ENCODE assay signal across 8 cellular contexts in the genomic region with DNA sequence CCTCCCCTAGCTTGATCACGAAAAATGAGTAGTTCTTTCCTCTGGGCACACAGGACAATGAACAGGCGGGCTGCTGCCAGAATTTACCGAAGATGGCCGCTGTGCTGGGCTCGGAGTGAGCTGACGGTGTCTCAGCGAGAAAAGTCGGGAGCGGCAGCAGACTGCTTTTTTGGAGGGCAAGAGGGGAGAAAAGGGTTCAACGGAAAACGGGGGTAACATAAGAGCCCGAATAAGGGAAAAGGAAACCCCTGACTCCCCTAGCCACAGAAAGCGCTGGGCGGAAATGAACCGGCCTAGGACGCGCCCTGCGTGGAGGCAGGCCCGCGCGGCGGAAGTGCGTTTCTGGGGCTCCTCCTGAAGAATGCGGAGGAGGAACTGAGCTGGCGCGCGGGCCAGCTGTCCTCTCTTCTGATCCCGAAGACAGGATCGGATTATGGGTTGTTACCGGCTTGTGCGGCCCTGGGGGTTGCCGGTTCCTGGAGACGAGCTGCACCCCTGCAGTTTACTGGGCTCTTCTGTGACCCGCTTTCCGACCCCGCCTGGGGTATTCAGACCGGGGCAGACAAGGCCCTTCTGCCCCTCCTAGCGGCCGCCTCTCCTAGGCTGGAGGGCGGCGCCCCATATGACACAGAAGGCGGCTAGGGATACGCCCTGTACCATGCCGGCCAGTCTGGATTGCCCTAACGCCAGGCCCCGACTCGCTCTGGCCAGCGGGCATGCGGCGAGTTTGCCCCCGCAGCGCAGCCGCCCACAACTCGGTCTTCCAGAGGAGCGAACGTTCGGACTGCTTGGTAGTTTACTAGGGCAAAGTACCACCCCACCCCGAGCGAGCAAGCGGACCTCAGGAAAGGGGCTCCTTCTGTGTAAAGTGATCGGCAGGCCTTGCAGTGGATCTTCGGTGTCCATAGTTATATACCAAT. TPM values are rescaled to one million over a fixed set of nuclear protein-coding genes. Genes with fewer than 3 reads are reported as not detected.
A peak's percentile ranks its signal among the peaks of the same experiment; 100 is the strongest.
DNase-seq lines count a peak whose midpoint lies in the region; ATAC-seq and TF ChIP-seq lines count a peak whose summit lies in the region.

No MANE protein-coding gene starts in this region.

- TF ChIP-seq EP300 in neural cell (conservative IDR thresholded peaks at IDR 0.05; ENCODE audit: poor library complexity, severe bottlenecking) (no peak), stomach (IDR thresholded peaks at IDR 0.05) (no peak)

- intact Hi-C loops in activated T-helper 2 cell treated with anti-CD3 and anti-CD28 coated beads, Interferon-gamma antibody, Interleukin-2, Interleukin-4, amounts not matched to agents 10 μg/mL and 5 μg/mL and 100 μg/mL, durations not matched to agents 14 hours and 24 hours and 36 hours (cut with micrococcal nuclease), result loop anchor here (1.0 to 5.0 kb wide), 7 partner anchors 27 to 363 kb away; no protein-coding TSS in a partner anchor
- intact Hi-C loops in stomach (cut with DNase I; ENCODE audit: low total_unique reads), result no loop called here

- peak overlapping the region; percentile 85 for H3K27ac ChIP-seq in DOHH2 (ENCODE audit: low read depth, low read length)
- H3K27ac ChIP-seq in neural cell (ENCODE audit: low read length), result peak overlapping the region; percentile 80
- peak overlapping the region; percentile 93 to 99 (median 97) for H3K27ac ChIP-seq in stomach

- H3F3A ChIP-seq in DOHH2 (ENCODE audit: control insufficient read depth, insufficient read depth), result peaks cover 72% of the 10 kb centered on the region
- H3F3A ChIP-seq in neural cell (ENCODE audit: insufficient read depth, low read length, poor library complexity, severe bottlenecking), result peaks cover 4% of the 10 kb centered on the region

- peak overlapping the region; percentile 72 for H3K9ac ChIP-seq in neural cell (ENCODE audit: low read length)

- TF ChIP-seq POLR2A in stomach (IDR thresholded peaks at IDR 0.05), result peak in 1 of 4 donors; percentile 28

- H3K36me3 ChIP-seq in DOHH2 (ENCODE audit: control insufficient read depth, low read length) (peaks cover 38% of the 10 kb centered on the region), neural cell (ENCODE audit: insufficient read depth, low read length) (no peaks in the 10 kb centered on the region), stomach (peaks cover 0 to 5% (median 2%) of the 10 kb centered on the region in 4 donors)

- ATAC-seq in GM21619 (IDR thresholded peaks at IDR 0.05; ENCODE audit: unreplicated experiment), result peak; percentile 84

- H3K27ac Mint-ChIP-seq in activated T-helper 2 cell treated with anti-CD3 and anti-CD28 coated beads, Interferon-gamma antibody, Interleukin-2, Interleukin-4, amounts not matched to agents 10 μg/mL and 5 μg/mL and 100 μg/mL, durations not matched to agents 14 hours and 24 hours and 36 hours, result peak overlapping the region; percentile 100

- peaks cover 73% of the 10 kb centered on the region for H3K4me1 ChIP-seq in DOHH2 (ENCODE audit: control insufficient read depth, low read length)
- H3K4me1 ChIP-seq in stomach, result peaks cover 44 to 67% (median 55%) of the 10 kb centered on the region in 4 donors

- H4K20me1 ChIP-seq in DOHH2 (ENCODE audit: control insufficient read depth, insufficient read depth, low read depth, low read length), result peaks cover 9% of the 10 kb centered on the region; the same call in 1 of the 2 replicates
- H4K20me1 ChIP-seq in neural cell (ENCODE audit: insufficient read depth), result no peaks in the 10 kb centered on the region

- peak overlapping the region; percentile 4 for H2AFZ ChIP-seq in neural cell (ENCODE audit: low read depth, low read length)

- H3K9me3 ChIP-seq in DOHH2 (ENCODE audit: control insufficient read depth, insufficient read depth, low read length) (no peaks in the 10 kb centered on the region), neural cell (ENCODE audit: low read length) (no peaks in the 10 kb centered on the region), stomach (no peaks in the 10 kb centered on the region)

- H3K79me2 ChIP-seq in DOHH2 (ENCODE audit: control insufficient read depth, low read length), result peaks cover 57% of the 10 kb centered on the region
- H3K79me2 ChIP-seq in neural cell (replicated peaks; ENCODE audit: insufficient read depth, low read length), result peaks cover 47% of the 10 kb centered on the region

- no peaks in the 10 kb centered on the region for H3K9me3 Mint-ChIP-seq in activated T-helper 2 cell treated with anti-CD3 and anti-CD28 coated beads, Interferon-gamma antibody, Interleukin-2, Interleukin-4, amounts not matched to agents 10 μg/mL and 5 μg/mL and 100 μg/mL, durations not matched to agents 14 hours and 24 hours and 36 hours

- no peaks in the 10 kb centered on the region for H3K27me3 Mint-ChIP-seq in activated T-helper 2 cell treated with anti-CD3 and anti-CD28 coated beads, Interferon-gamma antibody, Interleukin-2, Interleukin-4, amounts not matched to agents 10 μg/mL and 5 μg/mL and 100 μg/mL, durations not matched to agents 14 hours and 24 hours and 36 hours (ENCODE audit: low read depth)

- peaks cover 61% of the 10 kb centered on the region for H3K36me3 Mint-ChIP-seq in activated T-helper 2 cell treated with anti-CD3 and anti-CD28 coated beads, Interferon-gamma antibody, Interleukin-2, Interleukin-4, amounts not matched to agents 10 μg/mL and 5 μg/mL and 100 μg/mL, durations not matched to agents 14 hours and 24 hours and 36 hours (ENCODE audit: low read depth)

- 0 to 1% (median 1%) methylated on average over 50 to 62 of the region's 62 CpGs for WGBS in stomach, 5 donors

- DNase-seq in Jurkat, Clone E6-1 (ENCODE audit: low read depth, low spot score), result peak; percentile 72
- DNase-seq in RPMI7951 (ENCODE audit: low read depth) (peak; percentile 89), fibroblast of the aortic adventitia (ENCODE audit: low read depth) (peak; percentile 81), stomach (peak; percentile 90)
- DNase-seq in activated T-helper 2 cell treated with anti-CD3 and anti-CD28 coated beads, Interferon-gamma antibody, Interleukin-2, Interleukin-4, amounts not matched to agents 10 μg/mL and 5 μg/mL and 100 μg/mL, durations not matched to agents 14 hours and 24 hours and 36 hours (ENCODE audit: low spot score), result peak; percentile 82

- TF ChIP-seq RAD21 in neural cell (conservative IDR thresholded peaks at IDR 0.05), result no peak

- H3K4me3 Mint-ChIP-seq in activated T-helper 2 cell treated with anti-CD3 and anti-CD28 coated beads, Interferon-gamma antibody, Interleukin-2, Interleukin-4, amounts not matched to agents 10 μg/mL and 5 μg/mL and 100 μg/mL, durations not matched to agents 14 hours and 24 hours and 36 hours (ENCODE audit: low read depth), result peak overlapping the region; percentile 98

- H3K9me2 ChIP-seq in DOHH2 (replicated peaks; ENCODE audit: control insufficient read depth, low read length) (no peaks in the 10 kb centered on the region), neural cell (ENCODE audit: insufficient read depth, low read length) (no peaks in the 10 kb centered on the region)

- H3K27me3 ChIP-seq in DOHH2 (ENCODE audit: control insufficient read depth, low read length), result no peaks in the 10 kb centered on the region
- no peaks in the 10 kb centered on the region for H3K27me3 ChIP-seq in neural cell (ENCODE audit: insufficient read depth, low read depth, low read length)
- H3K27me3 ChIP-seq in stomach, result no peaks in the 10 kb centered on the region

- TF ChIP-seq CTCF in DOHH2 (IDR thresholded peaks at IDR 0.05; ENCODE audit: low read depth, low read length, poor library complexity, severe bottlenecking) (peak; percentile 77), fibroblast of the aortic adventitia (IDR thresholded peaks at IDR 0.05; ENCODE audit: insufficient read depth, low read length) (peak; percentile 62), neural cell (IDR thresholded peaks at IDR 0.05; ENCODE audit: poor library complexity, severe bottlenecking) (peak; percentile 48), stomach (IDR thresholded peaks at IDR 0.05) (peak in 4 of 7 experiments; percentile 37 to 73 (median 66))

- H3K4me2 ChIP-seq in DOHH2 (ENCODE audit: low read length) (peak overlapping the region; percentile 96), neural cell (ENCODE audit: low read length) (peak overlapping the region; percentile 75)

- H3K4me3 ChIP-seq in DOHH2 (ENCODE audit: low read length) (peak overlapping the region; percentile 90), fibroblast of the aortic adventitia (ENCODE audit: low read depth, low read length) (peak overlapping the region; percentile 72), neural cell (ENCODE audit: low read length) (peak overlapping the region; percentile 63), stomach (peak overlapping the region; percentile 45 to 62 (median 54))
- peak overlapping the region; percentile 77 for H3K4me3 ChIP-seq in Jurkat, Clone E6-1 (ENCODE audit: low read length)

- H3K4me1 Mint-ChIP-seq in activated T-helper 2 cell treated with anti-CD3 and anti-CD28 coated beads, Interferon-gamma antibody, Interleukin-2, Interleukin-4, amounts not matched to agents 10 μg/mL and 5 μg/mL and 100 μg/mL, durations not matched to agents 14 hours and 24 hours and 36 hours (ENCODE audit: low read depth), result peaks cover 67% of the 10 kb centered on the region

TF ChIP-seq in neural cell, 6 proteins besides CTCF, POLR2A, EP300 and RAD21 (continues in another document):
- no peak for TF ChIP-seq SMC3 (conservative IDR thresholded peaks at IDR 0.05; ENCODE audit: poor library complexity)
- peak; percentile 74 for TF ChIP-seq TAF1 (IDR thresholded peaks at IDR 0.05; ENCODE audit: low read depth)
- peak; percentile 75 for TF ChIP-seq POLR2AphosphoS5 (IDR thresholded peaks at IDR 0.05)
- peak; percentile 30 for TF ChIP-seq MXI1 (conservative IDR thresholded peaks at IDR 0.05; ENCODE audit: poor library complexity, severe bottlenecking)
- no peak for TF ChIP-seq EZH2 (IDR thresholded peaks at IDR 0.05; ENCODE audit: borderline replicate concordance, insufficient read depth, low read length, poor library complexity, severe bottlenecking)

RNA-seq across cellular contexts. Expression of gene KMT2E, which starts 30.1 kb away (rescaled TPM):
- polyA plus RNA-seq in Jurkat, Clone E6-1 (2012; ENCODE audit: insufficient read depth, insufficient read length), result 24.1 TPM
- 39.3 and 63.4 TPM in 2 replicates for total RNA-seq in RPMI7951 (2014; rRNA removed; shearing (Covaris generic))
- total RNA-seq in activated T-helper 2 cell treated with anti-CD3 and anti-CD28 coated beads, Interferon-gamma antibody, Interleukin-2, Interleukin-4, amounts not matched to agents 10 μg/mL and 5 μg/mL and 100 μg/mL, durations not matched to agents 14 hours and 24 hours and 36 hours, result 134 and 135 TPM in 2 replicates
- total RNA-seq in fibroblast of the aortic adventitia (ENCODE audit: low replicate concordance) (75.9 and 132 TPM in 2 replicates), stomach (100 to 1,000 TPM in 2 of 5 donors, 10 to 100 TPM in 3; 64.8 to 330 (median 93.9) TPM)
- polyA plus RNA-seq in neural cell (78.4 and 91.8 TPM in 2 replicates), stomach (10 to 100 TPM in 2 of 3 donors, 1 to 10 TPM in 1; 9.4 to 12.5 (median 11.9) TPM)
- polyA minus RNA-seq in neural cell, result 367 and 473 TPM in 2 replicates

Comparison
In these comparisons a context has a peak if more than half of its experiments do, and no peak if none do; other contexts are left out.
1. Peak in every context shown above with its lines: DNase-seq, ATAC-seq, H3K4me3 ChIP-seq and H3K27ac ChIP-seq.